17 cellular contexts compared by ENCODE assay signal in genomic region chr12:121753844-121754264, GRCh38. TPM values are rescaled to one million over a fixed set of nuclear protein-coding genes. Genes with fewer than 3 reads are reported as not detected.
DNase-seq lines count a peak whose midpoint lies in the region; ATAC-seq and TF ChIP-seq lines count a peak whose summit lies in the region.
"Had no signal": no experiment of that assay in that cellular context is flagged by ENCODE, and none has a peak within 500 bp of the region (broad histone marks: within the 10 kb centered on the region; RNA-seq: fewer than 3 reads in every experiment).

No MANE protein-coding gene starts in this region.

- peaks cover 6% of the 10 kb centered on the region for H3K36me3 Mint-ChIP-seq in CD4-positive, alpha-beta T cell (ENCODE audit: low read depth)
- H3K36me3 Mint-ChIP-seq: CD14-positive monocyte had no signal

- no peak overlapping the region for H3K27ac Mint-ChIP-seq in CD4-positive, alpha-beta T cell
- H3K27ac Mint-ChIP-seq: CD14-positive monocyte, mesothelial cell of epicardium, progenitor cell of endocrine pancreas had no signal

- peak overlapping the region; percentile 14 for H3K4me3 ChIP-seq in thoracic aorta
- H3K4me3 ChIP-seq: SJSA1 had no signal

- intact Hi-C loops in Right ventricle myocardium inferior (cut with DNase I): no loop called here
- intact Hi-C loops in CD4-positive, alpha-beta T cell (cut with DNase I, micrococcal nuclease): no loop called here

- TF ChIP-seq CTCF in thoracic aorta (IDR thresholded peaks at IDR 0.05) (no peak), GM20000 (IDR thresholded peaks at IDR 0.05; ENCODE audit: extremely low read depth, missing control alignments) (no peak)
- no peak for TF ChIP-seq CTCF in CD4-positive, alpha-beta T cell (IDR thresholded peaks at IDR 0.05)

- H3K4me3 Mint-ChIP-seq in CD4-positive, alpha-beta T cell: no peak overlapping the region
- H3K4me3 Mint-ChIP-seq: CD14-positive monocyte, mesothelial cell of epicardium had no signal

- peak overlapping the region; percentile 51 to 59 for H3K27ac ChIP-seq in thoracic aorta
- no peak overlapping the region for H3K27ac ChIP-seq in CD4-positive, alpha-beta T cell (ENCODE audit: low read depth, low read length)
- H3K27ac ChIP-seq: SJSA1 had no signal

- peaks cover 12% of the 10 kb centered on the region for H3K4me1 Mint-ChIP-seq in CD4-positive, alpha-beta T cell (ENCODE audit: low read depth)

- H3K36me3 ChIP-seq in thoracic aorta: peaks cover 3% of the 10 kb centered on the region

- POLR2A ChIA-PET in CD4-positive, alpha-beta T cell (lab: Charles Lee): no interaction called here

- DNase-seq in SK-MEL-5 (ENCODE audit: low read depth, low spot score) (peak; percentile 88), Right ventricle myocardium inferior (ENCODE audit: missing footprints) (no peak), midbrain (lab: John Stamatoyannopoulos, UW) (peak; percentile 85), thoracic aorta (ENCODE audit: low spot score) (no peak), NCI-H2227 treated with DMSO at 0.1 percent for 48 hours (lab: John Stamatoyannopoulos, UW) (no peak), GM20000 (ENCODE audit: low spot score) (no peak)
- DNase-seq in CD4-positive, alpha-beta T cell: no peak
- DNase-seq: activated naive CD4-positive, alpha-beta T cell; central memory CD4-positive, alpha-beta T cell; GOT3; NCI-H2029 treated with DMSO at 0.1 percent for 48 hours; stimulated activated CD4-positive, alpha-beta T cell treated with anti-CD3 and anti-CD28 coated beads, Interleukin-4, amount 100 ng/mL, for 1 hour had no signal

- no peaks in the 10 kb centered on the region for H3K27me3 Mint-ChIP-seq in CD4-positive, alpha-beta T cell
- H3K27me3 Mint-ChIP-seq: progenitor cell of endocrine pancreas had no signal

- CTCF ChIA-PET in CD4-positive, alpha-beta T cell (lab: Charles Lee): no interaction called here

- H3K9me3 Mint-ChIP-seq in CD4-positive, alpha-beta T cell: no peaks in the 10 kb centered on the region
- H3K9me3 Mint-ChIP-seq: CD14-positive monocyte, mesothelial cell of epicardium had no signal

- H3K27me3 ChIP-seq in thoracic aorta (replicated peaks; ENCODE audit: insufficient read depth): no peaks in the 10 kb centered on the region
- H3K27me3 ChIP-seq in CD4-positive, alpha-beta T cell (ENCODE audit: control insufficient read depth, insufficient read depth, low read length): no peaks in the 10 kb centered on the region
- H3K27me3 ChIP-seq: SJSA1 had no signal

- H3K9me3 ChIP-seq in thoracic aorta: no peaks in the 10 kb centered on the region
- no peaks in the 10 kb centered on the region for H3K9me3 ChIP-seq in CD4-positive, alpha-beta T cell (ENCODE audit: control insufficient read depth, low read length)
- H3K9me3 ChIP-seq: SJSA1 had no signal

- peak; percentile 91 for ATAC-seq in Right ventricle myocardium inferior
- ATAC-seq in thoracic aorta (ENCODE audit: insufficient number of reproducible peaks, low FRiP score, low read depth): peak; percentile 67
- ATAC-seq in CD4-positive, alpha-beta T cell (ENCODE audit: poor library complexity): no peak
- ATAC-seq in HG02642 (IDR thresholded peaks at IDR 0.05; ENCODE audit: poor library complexity, unreplicated experiment): no peak

- in situ Hi-C loops in SK-MEL-5 (cut with HindIII; ENCODE audit: low pct_unique_long_range_greater_than_20kb, low sequenced_read_pairs): no loop called here

- peaks cover 11 to 17% of the 10 kb centered on the region in 2 donors for H3K4me1 ChIP-seq in thoracic aorta (ENCODE audit: control insufficient read depth in 1 of 2, low read depth in 2 of 2)

RNA-seq across cellular contexts. Expression of gene RHOF, which starts 39.6 kb away (rescaled TPM):
- 5.3 and 5.7 TPM in 2 replicates for total RNA-seq in SK-MEL-5 (2014; rRNA removed; shearing (Covaris generic))
- 10.6 and 14.6 TPM in 2 replicates for polyA plus RNA-seq in SK-MEL-5 (2015; cell fraction: cytosol; rRNA removed)
- 41.4 and 61.9 TPM in 2 replicates for polyA plus RNA-seq in SK-MEL-5 (2015; cell fraction: nucleus; rRNA removed)
- total RNA-seq in Right ventricle myocardium inferior (47.7 TPM), thoracic aorta (10 to 100 TPM; 12.0 to 30.2 TPM)
- 100 to 1,000 TPM; 155 to 164 TPM for total RNA-seq in CD4-positive, alpha-beta T cell

RNA-seq across cellular contexts. Expression of gene TMEM120B, which starts 41.3 kb away (rescaled TPM):
- total RNA-seq in SK-MEL-5 (2014; rRNA removed; shearing (Covaris generic)): 13.6 and 14.2 TPM in 2 replicates
- 26.2 and 36.7 TPM in 2 replicates for polyA plus RNA-seq in SK-MEL-5 (2015; cell fraction: cytosol; rRNA removed)
- 55.1 and 56.4 TPM in 2 replicates for polyA plus RNA-seq in SK-MEL-5 (2015; cell fraction: nucleus; rRNA removed)
- 10.3 TPM for total RNA-seq in Right ventricle myocardium inferior
- total RNA-seq in thoracic aorta: 1 to 10 TPM; 7.3 to 8.8 TPM
- 1 to 10 TPM; 7.3 to 7.7 TPM for total RNA-seq in CD4-positive, alpha-beta T cell

RNA-seq across cellular contexts. Expression of gene SETD1B, which starts 50.0 kb away (rescaled TPM):
- total RNA-seq in SK-MEL-5 (2014; rRNA removed; shearing (Covaris generic)): 2.0 TPM in 2 replicates
- 10.4 and 14.4 TPM in 2 replicates for polyA plus RNA-seq in SK-MEL-5 (2015; cell fraction: cytosol; rRNA removed)
- polyA plus RNA-seq in SK-MEL-5 (2015; cell fraction: nucleus; rRNA removed): 9.5 and 10.0 TPM in 2 replicates
- total RNA-seq in Right ventricle myocardium inferior (8.0 TPM), thoracic aorta (10 to 100 TPM; 21.9 to 32.7 TPM)
- 100 to 1,000 TPM; 146 to 151 TPM for total RNA-seq in CD4-positive, alpha-beta T cell

Comparison
In these comparisons a context has a peak if more than half of its experiments do, and no peak if none do; other contexts are left out.
1. DNase-seq: peak in SK-MEL-5 (single experiment) and midbrain (single experiment); none in Right ventricle myocardium inferior (single experiment), thoracic aorta (single experiment), NCI-H2227 treated with DMSO at 0.1 percent for 48 hours (single experiment), GM20000 (single experiment) and CD4-positive, alpha-beta T cell (0 of 10).
2. ATAC-seq: peak in Right ventricle myocardium inferior (single experiment) and thoracic aorta (single experiment); none in CD4-positive, alpha-beta T cell (single experiment) and HG02642 (single experiment).
3. RNA of gene SETD1B, which starts 50.0 kb away (total RNA-seq): 146 to 151 TPM in CD4-positive, alpha-beta T cell; 21.9 to 32.7 TPM in thoracic aorta, 8.0 TPM in Right ventricle myocardium inferior (single experiment) and 2.0 TPM in SK-MEL-5; every median in the first group is over 4 times any median in the second.